ENCODE assay signal across 24 cellular contexts in genomic region chr17:73062726-73063125, GRCh38.
"Had no signal": no experiment of that assay in that cellular context is flagged by ENCODE, and none has a peak within 500 bp of the region (broad histone marks: within the 10 kb centered on the region; RNA-seq: fewer than 3 reads in every experiment).

No MANE protein-coding gene starts in this region.

- H3K4me3 ChIP-seq: left lung, lower lobe of right lung, ovary, right atrium auricular region, right lobe of liver, skin epidermis, stomach, testis, thyroid gland, transverse colon, vagina had no signal

- ATAC-seq: left cardiac atrium; left lung; lower lobe of right lung; naive thymus-derived CD8-positive, alpha-beta T cell; right lobe of liver; stimulated activated naive B cell treated with anti-CD40 and anti-IgM and Interleukin-4, amounts not matched to agents 10 μg/mL and 1 μg/mL and 100 μg/mL, for 72 hours; stimulated activated naive CD8-positive, alpha-beta T cell treated with anti-CD3 and anti-CD28 coated beads, Interleukin-15, Interleukin-2, amounts not matched to agents 100 U/mL and 50 U/mL, for 24 hours had no signal

- H3K36me3 ChIP-seq: left lung, lower lobe of right lung, ovary, right atrium auricular region, right lobe of liver, thyroid gland, transverse colon, vagina had no signal

- H3K4me1 ChIP-seq: lower lobe of right lung, right lobe of liver, testis, transverse colon had no signal

- H3K27me3 ChIP-seq: left lung, ovary, right atrium auricular region, right lobe of liver, stomach, testis, thyroid gland, transverse colon, vagina had no signal

- DNase-seq: hippocampal formation; kidney glomerular epithelial cell; left cardiac atrium; left lung; lower lobe of right lung; mammary epithelial cell; mesenchymal stem cell; naive thymus-derived CD8-positive, alpha-beta T cell; occipital lobe; ovary; right lobe of liver; stimulated activated CD4-positive, alpha-beta T cell treated with anti-CD3 and anti-CD28 coated beads, Interleukin-12 subunit alpha, Interleukin-12 subunit beta, amount 100 ng/mL, for 4 hours; stimulated activated CD4-positive, alpha-beta T cell treated with anti-CD3 and anti-CD28 coated beads, Interleukin-15, amount 100 ng/mL, for 24 hours; stimulated activated CD4-positive, alpha-beta T cell treated with anti-CD3 and anti-CD28 coated beads, Interleukin-2, amount 100 ng/mL, for 24 hours; stimulated activated CD4-positive, alpha-beta T cell treated with anti-CD3 and anti-CD28 coated beads, Interleukin-4, amount 100 ng/mL, for 1 hour; stimulated activated naive B cell treated with anti-CD40 and anti-IgM and Interleukin-4, amounts not matched to agents 10 μg/mL and 1 μg/mL and 100 μg/mL, for 72 hours; stimulated activated naive CD8-positive, alpha-beta T cell treated with anti-CD3 and anti-CD28 coated beads, Interleukin-15, Interleukin-2, amounts not matched to agents 100 U/mL and 50 U/mL, for 24 hours; stomach; testis; thyroid gland; transverse colon had no signal

- H3K9me3 ChIP-seq: left lung, lower lobe of right lung, ovary, right atrium auricular region, right lobe of liver, stomach, testis, thyroid gland, transverse colon, vagina had no signal

- H3K27ac ChIP-seq: lower lobe of right lung, ovary, right atrium auricular region, right lobe of liver, skin epidermis, stomach, testis, thyroid gland, transverse colon, vagina had no signal
